12 cellular contexts compared by ENCODE assay signal in genomic region chr9:138100711-138101349, GRCh38.
DNase-seq lines count a peak whose midpoint lies in the region; ATAC-seq and TF ChIP-seq lines count a peak whose summit lies in the region.
"Had no signal": no experiment of that assay in that cellular context is flagged by ENCODE, and none has a peak within 500 bp of the region (broad histone marks: within the 10 kb centered on the region; RNA-seq: fewer than 3 reads in every experiment).

No MANE protein-coding gene starts in this region.

- TF ChIP-seq CTCF in colonic mucosa (IDR thresholded peaks at IDR 0.05) = no peak
- TF ChIP-seq CTCF in osteocyte (IDR thresholded peaks at IDR 0.05) = no peak

- H3K27ac ChIP-seq in colonic mucosa = no peak overlapping the region
- H3K27ac ChIP-seq: skin epidermis had no signal

- H3K36me3 ChIP-seq in colonic mucosa = no peaks in the 10 kb centered on the region

- TF ChIP-seq EP300 in Ishikawa (IDR thresholded peaks at IDR 0.05; ENCODE audit: borderline replicate concordance) = no peak

- H3K4me3 Mint-ChIP-seq in osteocyte (ENCODE audit: unreplicated experiment) = no peak overlapping the region
- H3K4me3 Mint-ChIP-seq in stimulated activated effector memory CD8-positive, alpha-beta T cell treated with anti-CD3 and anti-CD28 coated beads, Interleukin-12 subunit alpha, Interleukin-12 subunit beta, amount 100 ng/mL, for 72 hours = no peak overlapping the region

- intact Hi-C loops in colonic mucosa (cut with DNase I) = no loop called here

- no peaks in the 10 kb centered on the region for H3K9me3 ChIP-seq in colonic mucosa

- H3K27me3 ChIP-seq in colonic mucosa = no peaks in the 10 kb centered on the region

- H3K27me3 Mint-ChIP-seq in osteocyte (ENCODE audit: unreplicated experiment) = no peaks in the 10 kb centered on the region

- peak; percentile 32; the same call in 1 of the 2 replicates for TF ChIP-seq RAD21 in Ishikawa (IDR thresholded peaks at IDR 0.05; ENCODE audit: low read depth)

- DNase-seq in activated CD4-positive, alpha-beta T cell treated with anti-CD3 and anti-CD28 coated beads for 48 hours = peak; percentile 9
- DNase-seq in activated CD4-positive, alpha-beta T cell treated with anti-CD3 and anti-CD28 coated beads, Interleukin-2, amount 50 U/mL, for 1 hour = no peak
- peak; percentile 9 for DNase-seq in colonic mucosa
- DNase-seq in osteocyte (ENCODE audit: extremely low spot score, unreplicated experiment) = peak; percentile 84
- DNase-seq in NCI-H2107 (lab: John Stamatoyannopoulos, UW) = no peak
- DNase-seq in central memory CD4-positive, alpha-beta T cell = no peak
- DNase-seq in stimulated activated effector memory CD8-positive, alpha-beta T cell treated with anti-CD3 and anti-CD28 coated beads, Interleukin-12 subunit alpha, Interleukin-12 subunit beta, amount 100 ng/mL, for 72 hours (ENCODE audit: low spot score in 2 of 2) = no peak
- DNase-seq: activated gamma-delta T cell, NCI-H2171 treated with DMSO at 0.1 percent for 48 hours, Right ventricle myocardium superior had no signal

- no peak overlapping the region for H3K9ac ChIP-seq in colonic mucosa (ENCODE audit: low read depth in 2 of 2, low read length in 2 of 2)

- no peak overlapping the region for H3K4me3 ChIP-seq in colonic mucosa
- H3K4me3 ChIP-seq: skin epidermis had no signal

- peaks cover 2% of the 10 kb centered on the region for H3K9me3 Mint-ChIP-seq in osteocyte (ENCODE audit: unreplicated experiment)
- no peaks in the 10 kb centered on the region for H3K9me3 Mint-ChIP-seq in stimulated activated effector memory CD8-positive, alpha-beta T cell treated with anti-CD3 and anti-CD28 coated beads, Interleukin-12 subunit alpha, Interleukin-12 subunit beta, amount 100 ng/mL, for 72 hours

- H3K4me1 ChIP-seq in colonic mucosa = no peaks in the 10 kb centered on the region

- ATAC-seq in stimulated activated effector memory CD8-positive, alpha-beta T cell treated with anti-CD3 and anti-CD28 coated beads, Interleukin-12 subunit alpha, Interleukin-12 subunit beta, amount 100 ng/mL, for 72 hours = no peak

- no peak overlapping the region for H3K27ac Mint-ChIP-seq in osteocyte (ENCODE audit: unreplicated experiment)
- no peak overlapping the region for H3K27ac Mint-ChIP-seq in stimulated activated effector memory CD8-positive, alpha-beta T cell treated with anti-CD3 and anti-CD28 coated beads, Interleukin-12 subunit alpha, Interleukin-12 subunit beta, amount 100 ng/mL, for 72 hours

- H3K36me3 Mint-ChIP-seq in osteocyte (ENCODE audit: unreplicated experiment) = no peaks in the 10 kb centered on the region
- H3K36me3 Mint-ChIP-seq in stimulated activated effector memory CD8-positive, alpha-beta T cell treated with anti-CD3 and anti-CD28 coated beads, Interleukin-12 subunit alpha, Interleukin-12 subunit beta, amount 100 ng/mL, for 72 hours = no peaks in the 10 kb centered on the region

- H3K4me1 Mint-ChIP-seq in osteocyte (ENCODE audit: unreplicated experiment) = no peaks in the 10 kb centered on the region
- H3K4me1 Mint-ChIP-seq in stimulated activated effector memory CD8-positive, alpha-beta T cell treated with anti-CD3 and anti-CD28 coated beads, Interleukin-12 subunit alpha, Interleukin-12 subunit beta, amount 100 ng/mL, for 72 hours = no peaks in the 10 kb centered on the region

TF ChIP-seq in Ishikawa, 13 proteins besides CTCF, POLR2A, EP300 and RAD21:
- no peak for TF ChIP-seq NFIC (IDR thresholded peaks at IDR 0.05)
- TF ChIP-seq TAF1 (IDR thresholded peaks at IDR 0.05; ENCODE audit: low read depth) = no peak
- TF ChIP-seq ZBTB7A (IDR thresholded peaks at IDR 0.05; ENCODE audit: low read depth) = no peak
- no peak for TF ChIP-seq CREB1 (IDR thresholded peaks at IDR 0.05; ENCODE audit: low read depth)
- no peak for TF ChIP-seq EGR1 (IDR thresholded peaks at IDR 0.05)
- no peak for TF ChIP-seq TEAD4 (IDR thresholded peaks at IDR 0.05)
- TF ChIP-seq YY1 (IDR thresholded peaks at IDR 0.05; ENCODE audit: low read depth) = no peak
- TF ChIP-seq TCF12 (IDR thresholded peaks at IDR 0.05; ENCODE audit: low read depth) = no peak
- TF ChIP-seq, protein P1, sequence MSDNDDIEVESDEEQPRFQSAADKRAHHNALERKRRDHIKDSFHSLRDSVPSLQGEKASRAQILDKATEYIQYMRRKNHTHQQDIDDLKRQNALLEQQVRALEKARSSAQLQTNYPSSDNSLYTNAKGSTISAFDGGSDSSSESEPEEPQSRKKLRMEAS (IDR thresholded peaks at IDR 0.05) = no peak
- no peak for TF ChIP-seq FOXM1 (IDR thresholded peaks at IDR 0.05; ENCODE audit: borderline replicate concordance, low read depth)
- TF ChIP-seq USF1 (IDR thresholded peaks at IDR 0.05) = no peak
- no peak for TF ChIP-seq REST (IDR thresholded peaks at IDR 0.05; ENCODE audit: low read depth)
- no peak for TF ChIP-seq CEBPB (IDR thresholded peaks at IDR 0.05)

Comparison
In these comparisons a context has a peak if more than half of its experiments do, and no peak if none do; other contexts are left out.
1. DNase-seq: peak in activated CD4-positive, alpha-beta T cell treated with anti-CD3 and anti-CD28 coated beads for 48 hours (single experiment), colonic mucosa (single experiment) and osteocyte (single experiment); none in activated CD4-positive, alpha-beta T cell treated with anti-CD3 and anti-CD28 coated beads, Interleukin-2, amount 50 U/mL, for 1 hour (single experiment), NCI-H2107 (single experiment), central memory CD4-positive, alpha-beta T cell (single experiment) and stimulated activated effector memory CD8-positive, alpha-beta T cell treated with anti-CD3 and anti-CD28 coated beads, Interleukin-12 subunit alpha, Interleukin-12 subunit beta, amount 100 ng/mL, for 72 hours (0 of 2).